In genomic region chr12:13093850-13094225, GRCh38 we compare ENCODE assay signal across 20 cellular contexts. TPM values are rescaled to one million over a fixed set of nuclear protein-coding genes. Genes with fewer than 3 reads are reported as not detected.
A peak's percentile ranks its signal among the peaks of the same experiment; 100 is the strongest.
DNase-seq lines count a peak whose midpoint lies in the region; ATAC-seq and TF ChIP-seq lines count a peak whose summit lies in the region.
"Had no signal": no experiment of that assay in that cellular context is flagged by ENCODE, and none has a peak within 500 bp of the region (broad histone marks: within the 10 kb centered on the region; RNA-seq: fewer than 3 reads in every experiment).

No MANE protein-coding gene starts in this region.

- H3K27me3 ChIP-seq in SJSA1 (replicated peaks) = no peaks in the 10 kb centered on the region
- H3K27me3 ChIP-seq: colonic mucosa, upper lobe of left lung had no signal

- CTCF ChIA-PET in GM10248 (lab: Yijun Ruan, JAX) = interaction anchor here (1.1 to 1.2 kb wide), 2 partner anchors 118 to 176 kb away, joined by 3 read pairs; no protein-coding TSS in a partner anchor

- no peaks in the 10 kb centered on the region for H3K36me3 Mint-ChIP-seq in stimulated activated naive CD8-positive, alpha-beta T cell treated with anti-CD3 and anti-CD28 coated beads, Interleukin-15, Interleukin-2, amounts not matched to agents 100 ng/mL and 50 ng/mL, for 24 hours (ENCODE audit: low read depth)

- no peak for DNase-seq in stimulated activated naive CD8-positive, alpha-beta T cell treated with anti-CD3 and anti-CD28 coated beads, Interleukin-15, amount 100 ng/mL, for 72 hours
- DNase-seq in SJSA1 (ENCODE audit: low read depth in 1 of 2, low spot score in 2 of 2) = no peak
- peak; percentile 68 for DNase-seq in fibroblast of the aortic adventitia (ENCODE audit: low read depth)
- DNase-seq in NK-92 (lab: John Stamatoyannopoulos, UW; ENCODE audit: unreplicated experiment) = no peak
- DNase-seq in GM10248 (ENCODE audit: extremely low spot score) = no peak
- DNase-seq in superior temporal gyrus (ENCODE audit: extremely low spot score) = no peak
- no peak for DNase-seq in NCI-H2171 (lab: John Stamatoyannopoulos, UW)
- DNase-seq: activated CD4-positive, alpha-beta memory T cell treated with anti-CD3 and anti-CD28 coated beads, Interleukin-2, amount 10 ng/mL, durations not matched to agents 7 days and 5 days; colonic mucosa; COR-L47; H7; hypothalamus; left colon; naive B cell; NCI-H1694; upper lobe of left lung had no signal

- H3K4me3 Mint-ChIP-seq in stimulated activated naive CD8-positive, alpha-beta T cell treated with anti-CD3 and anti-CD28 coated beads, Interleukin-15, Interleukin-2, amounts not matched to agents 100 ng/mL and 50 ng/mL, for 24 hours = no peak overlapping the region
- H3K4me3 Mint-ChIP-seq in stimulated activated naive CD8-positive, alpha-beta T cell treated with anti-CD3 and anti-CD28 coated beads, Interleukin-15, amount 100 ng/mL, for 72 hours = no peak overlapping the region
- H3K4me3 Mint-ChIP-seq: activated CD4-positive, alpha-beta memory T cell treated with anti-CD3 and anti-CD28 coated beads, Interleukin-2, amount 10 ng/mL, durations not matched to agents 7 days and 5 days; naive B cell had no signal

- peaks cover 28% of the 10 kb centered on the region for H3K4me1 Mint-ChIP-seq in stimulated activated naive CD8-positive, alpha-beta T cell treated with anti-CD3 and anti-CD28 coated beads, Interleukin-15, Interleukin-2, amounts not matched to agents 100 ng/mL and 50 ng/mL, for 24 hours (ENCODE audit: low read depth)
- peaks cover 25% of the 10 kb centered on the region for H3K4me1 Mint-ChIP-seq in stimulated activated naive CD8-positive, alpha-beta T cell treated with anti-CD3 and anti-CD28 coated beads, Interleukin-15, amount 100 ng/mL, for 72 hours

- no peaks in the 10 kb centered on the region for H3K9me3 Mint-ChIP-seq in stimulated activated naive CD8-positive, alpha-beta T cell treated with anti-CD3 and anti-CD28 coated beads, Interleukin-15, Interleukin-2, amounts not matched to agents 100 ng/mL and 50 ng/mL, for 24 hours
- H3K9me3 Mint-ChIP-seq in stimulated activated naive CD8-positive, alpha-beta T cell treated with anti-CD3 and anti-CD28 coated beads, Interleukin-15, amount 100 ng/mL, for 72 hours = no peaks in the 10 kb centered on the region
- H3K9me3 Mint-ChIP-seq: activated CD4-positive, alpha-beta memory T cell treated with anti-CD3 and anti-CD28 coated beads, Interleukin-2, amount 10 ng/mL, durations not matched to agents 7 days and 5 days had no signal

- H3K4me1 ChIP-seq in SJSA1 (replicated peaks) = peaks cover 44% of the 10 kb centered on the region

- TF ChIP-seq CTCF in fibroblast of the aortic adventitia (IDR thresholded peaks at IDR 0.05; ENCODE audit: insufficient read depth, low read length) (no peak), GM10248 (IDR thresholded peaks at IDR 0.05; ENCODE audit: control extremely low read depth, extremely low read depth, low read depth, missing control alignments) (no peak)

- POLR2A ChIA-PET in GM10248 (lab: Yijun Ruan, JAX) = no interaction called here

- no peak overlapping the region for H3K4me3 ChIP-seq in SJSA1
- H3K4me3 ChIP-seq in fibroblast of the aortic adventitia (ENCODE audit: low read depth, low read length) = no peak overlapping the region
- H3K4me3 ChIP-seq: colonic mucosa, upper lobe of left lung had no signal

- peak overlapping the region; percentile 37 for H3K27ac Mint-ChIP-seq in stimulated activated naive CD8-positive, alpha-beta T cell treated with anti-CD3 and anti-CD28 coated beads, Interleukin-15, Interleukin-2, amounts not matched to agents 100 ng/mL and 50 ng/mL, for 24 hours
- no peak overlapping the region for H3K27ac Mint-ChIP-seq in stimulated activated naive CD8-positive, alpha-beta T cell treated with anti-CD3 and anti-CD28 coated beads, Interleukin-15, amount 100 ng/mL, for 72 hours
- H3K27ac Mint-ChIP-seq: activated CD4-positive, alpha-beta memory T cell treated with anti-CD3 and anti-CD28 coated beads, Interleukin-2, amount 10 ng/mL, durations not matched to agents 7 days and 5 days; naive B cell had no signal

- no peak for ATAC-seq in stimulated activated naive CD8-positive, alpha-beta T cell treated with anti-CD3 and anti-CD28 coated beads, Interleukin-15, amount 100 ng/mL, for 72 hours
- ATAC-seq: esophagus mucosa, left colon, Right ventricle myocardium inferior had no signal

- H3K9me3 ChIP-seq in SJSA1 (replicated peaks) = no peaks in the 10 kb centered on the region
- H3K9me3 ChIP-seq: colonic mucosa, upper lobe of left lung had no signal

- H3K27ac ChIP-seq in SJSA1 = peak overlapping the region; percentile 17
- H3K27ac ChIP-seq: colonic mucosa, upper lobe of left lung had no signal

- H3K27me3 Mint-ChIP-seq in stimulated activated naive CD8-positive, alpha-beta T cell treated with anti-CD3 and anti-CD28 coated beads, Interleukin-15, Interleukin-2, amounts not matched to agents 100 ng/mL and 50 ng/mL, for 24 hours = no peaks in the 10 kb centered on the region
- no peaks in the 10 kb centered on the region for H3K27me3 Mint-ChIP-seq in stimulated activated naive CD8-positive, alpha-beta T cell treated with anti-CD3 and anti-CD28 coated beads, Interleukin-15, amount 100 ng/mL, for 72 hours
- H3K27me3 Mint-ChIP-seq: activated CD4-positive, alpha-beta memory T cell treated with anti-CD3 and anti-CD28 coated beads, Interleukin-2, amount 10 ng/mL, durations not matched to agents 7 days and 5 days; naive B cell had no signal

- no peaks in the 10 kb centered on the region for H3K36me3 ChIP-seq in SJSA1
- H3K36me3 ChIP-seq: colonic mucosa, upper lobe of left lung had no signal

RNA-seq across cellular contexts. Expression of gene GSG1, which starts 9.6 kb away (rescaled TPM):
- 0.32 TPM in 1 of 2 replicates, not detected in the other for total RNA-seq in SJSA1 (2014; rRNA removed; shearing (Covaris generic))
- total RNA-seq in fibroblast of the aortic adventitia (ENCODE audit: low replicate concordance) = 0.45 and 1.6 TPM in 2 replicates
- total RNA-seq: activated CD4-positive, alpha-beta memory T cell treated with anti-CD3 and anti-CD28 coated beads, Interleukin-2, amount 10 ng/mL, durations not matched to agents 7 days and 5 days; colonic mucosa; esophagus mucosa; left colon; pulmonary artery endothelial cell; Right ventricle myocardium inferior; upper lobe of left lung had no signal

RNA-seq across cellular contexts. Expression of gene FAM234B, which starts 49.7 kb away (rescaled TPM):
- 3.5 and 6.8 TPM in 2 replicates for total RNA-seq in SJSA1 (2014; rRNA removed; shearing (Covaris generic))
- 3.3 and 5.6 TPM in 2 replicates for total RNA-seq in fibroblast of the aortic adventitia (ENCODE audit: low replicate concordance)
